ENCODE assay signal across 8 cellular contexts in genomic region chr5:67003906-67004729, GRCh38.
A peak's percentile ranks its signal among the peaks of the same experiment; 100 is the strongest.
DNase-seq lines count a peak whose midpoint lies in the region; ATAC-seq and TF ChIP-seq lines count a peak whose summit lies in the region.

No MANE protein-coding gene starts in this region.

- peak overlapping the region; percentile 52 for H3K4me3 ChIP-seq in ectodermal cell (ENCODE audit: insufficient read depth, low read depth, low read length)
- H3K4me3 ChIP-seq in lower leg skin (ENCODE audit: low read depth, poor library complexity, severe bottlenecking): peak overlapping the region; percentile 40

- intact Hi-C loops in lower leg skin (cut with DNase I; ENCODE audit: low total_unique reads): no loop called here

- ATAC-seq in GM18505 (IDR thresholded peaks at IDR 0.05; ENCODE audit: unreplicated experiment): peak; percentile 76
- peak; percentile 51 for ATAC-seq in HG03442 (IDR thresholded peaks at IDR 0.05; ENCODE audit: unreplicated experiment)
- peak; percentile 87 for ATAC-seq in activated CD8-positive, alpha-beta T cell treated with anti-CD3 and anti-CD28 coated beads, Interleukin-2, amount 10 ng/mL, durations not matched to agents 7 days and 5 days
- ATAC-seq in GM19328 (IDR thresholded peaks at IDR 0.05; ENCODE audit: unreplicated experiment): no peak

- no peak overlapping the region for H3K27ac ChIP-seq in ectodermal cell (ENCODE audit: insufficient read depth, low read depth, low read length, poor library complexity, severe bottlenecking)

- POLR2A ChIA-PET in activated CD8-positive, alpha-beta T cell treated with anti-CD3 and anti-CD28 coated beads, Interleukin-2, amount 10 ng/mL, durations not matched to agents 7 days and 5 days (lab: Charles Lee): interaction anchor here (1.2 kb wide), 3 partner anchors 12 to 161 kb away, joined by 3 to 7 read pairs (median 3); no protein-coding TSS in a partner anchor

- peak overlapping the region; percentile 90 for H3K27ac Mint-ChIP-seq in activated CD8-positive, alpha-beta T cell treated with anti-CD3 and anti-CD28 coated beads, Interleukin-2, amount 10 ng/mL, durations not matched to agents 7 days and 5 days

- CTCF ChIA-PET in activated CD8-positive, alpha-beta T cell treated with anti-CD3 and anti-CD28 coated beads, Interleukin-2, amount 10 ng/mL, durations not matched to agents 7 days and 5 days (lab: Charles Lee): interaction anchor here (1.3 to 2.3 kb wide), 4 partner anchors 10 to 18 kb away, joined by 3 to 8 read pairs (median 6); no protein-coding TSS in a partner anchor

- peaks cover 28% of the 10 kb centered on the region for H3K27me3 ChIP-seq in ectodermal cell (ENCODE audit: control insufficient read depth, insufficient read depth, low read length, poor library complexity, severe bottlenecking)

- peaks cover 32% of the 10 kb centered on the region for H3K4me1 Mint-ChIP-seq in activated CD8-positive, alpha-beta T cell treated with anti-CD3 and anti-CD28 coated beads, Interleukin-2, amount 10 ng/mL, durations not matched to agents 7 days and 5 days (ENCODE audit: low read depth)

- H3K9me3 ChIP-seq in ectodermal cell (ENCODE audit: control insufficient read depth, low read length): no peaks in the 10 kb centered on the region

- H3K4me3 Mint-ChIP-seq in activated CD8-positive, alpha-beta T cell treated with anti-CD3 and anti-CD28 coated beads, Interleukin-2, amount 10 ng/mL, durations not matched to agents 7 days and 5 days: peak overlapping the region; percentile 88

- peak; percentile 92 for DNase-seq in NCI-H748 (lab: John Stamatoyannopoulos, UW; ENCODE audit: unreplicated experiment)
- DNase-seq in activated CD8-positive, alpha-beta T cell treated with anti-CD3 and anti-CD28 coated beads, Interleukin-2, amount 10 ng/mL, durations not matched to agents 7 days and 5 days: peak; percentile 91
- DNase-seq in lower leg skin (ENCODE audit: low spot score in 2 of 2): peak; percentile 88 to 97
- peak; percentile 87 for DNase-seq in stimulated activated CD4-positive, alpha-beta T cell treated with anti-CD3 and anti-CD28 coated beads, Interleukin-4, amount 100 ng/mL, for 1 hour

- 0 to 1% methylated on average over 52 to 53 of the region's 54 CpGs for WGBS in ectodermal cell, 2 experiments
- WGBS in lower leg skin, 2 donors: 0 to 1% methylated on average over 38 to 51 of the region's 54 CpGs

- H3K4me1 ChIP-seq in ectodermal cell (ENCODE audit: control insufficient read depth, insufficient read depth, low read length): peaks cover 6% of the 10 kb centered on the region

- H3K36me3 Mint-ChIP-seq in activated CD8-positive, alpha-beta T cell treated with anti-CD3 and anti-CD28 coated beads, Interleukin-2, amount 10 ng/mL, durations not matched to agents 7 days and 5 days (ENCODE audit: low read depth): no peaks in the 10 kb centered on the region

- no peaks in the 10 kb centered on the region for H3K36me3 ChIP-seq in ectodermal cell (ENCODE audit: control insufficient read depth, insufficient read depth, low read length)

- TF ChIP-seq CTCF in lower leg skin (IDR thresholded peaks at IDR 0.05): no peak

- H3K27me3 Mint-ChIP-seq in activated CD8-positive, alpha-beta T cell treated with anti-CD3 and anti-CD28 coated beads, Interleukin-2, amount 10 ng/mL, durations not matched to agents 7 days and 5 days (ENCODE audit: low read depth): peaks cover 6% of the 10 kb centered on the region

- H3K9me3 Mint-ChIP-seq in activated CD8-positive, alpha-beta T cell treated with anti-CD3 and anti-CD28 coated beads, Interleukin-2, amount 10 ng/mL, durations not matched to agents 7 days and 5 days (ENCODE audit: insufficient read depth): no peaks in the 10 kb centered on the region

- no peak for TF ChIP-seq POLR2A in GM18505 (IDR thresholded peaks at IDR 0.05; ENCODE audit: borderline replicate concordance, extremely low read depth, insufficient read depth, insufficient read length)
- TF ChIP-seq POLR2A in lower leg skin (IDR thresholded peaks at IDR 0.05): no peak
